ENCODE assay signal across 8 cellular contexts in genomic region chr20:53643031-53643832, GRCh38. TPM values are rescaled to one million over a fixed set of nuclear protein-coding genes. Genes with fewer than 3 reads are reported as not detected.
DNase-seq lines count a peak whose midpoint lies in the region; ATAC-seq and FAIRE-seq lines count a peak whose summit lies in the region.

No MANE protein-coding gene starts in this region.

- H3K4me3 Mint-ChIP-seq in T-cell: peak overlapping the region; percentile 72 to 83 (median 81)

- H3K9me3 Mint-ChIP-seq in T-cell: no peaks in the 10 kb centered on the region

- DNase-seq in ACHN: peak; percentile 69
- DNase-seq in GM19239 (ENCODE audit: insufficient read length, low spot score): peak; percentile 71
- DNase-seq in T-cell: peak; percentile 35 to 74 (median 62)
- DNase-seq in amniotic epithelial cell (ENCODE audit: low read depth): peak; percentile 84
- DNase-seq in kidney glomerular epithelial cell (lab: John Stamatoyannopoulos, UW): peak; percentile 86
- peak; percentile 51 to 60 for DNase-seq in stimulated activated CD4-positive, alpha-beta T cell treated with anti-CD3 and anti-CD28 coated beads, Interleukin-4, amount 100 ng/mL, for 4 hours
- no peak for DNase-seq in DMS 273 (lab: John Stamatoyannopoulos, UW; ENCODE audit: unreplicated experiment)

- in situ Hi-C loops in ACHN (cut with HindIII; ENCODE audit: low pct_ligation_motif_present, low pct_unique_long_range_greater_than_20kb, low sequenced_read_pairs): no loop called here

- peak; percentile 90 for FAIRE-seq in GM19239 (lab: Jason Lieb, UNC)

- ATAC-seq in HG03439 (IDR thresholded peaks at IDR 0.05; ENCODE audit: unreplicated experiment) (peak; percentile 93), T-cell (replicated peaks in 1 of 4) (peak; percentile 97 to 99 (median 98))

- POLR2A ChIA-PET in T-cell (lab: Charles Lee): interaction anchor here (0.5 to 1.8 kb wide), 11 partner anchors 9 to 1497 kb away, joined by 3 to 10 read pairs (median 6); no protein-coding TSS in a partner anchor

- H3K36me3 Mint-ChIP-seq in T-cell: no peaks in the 10 kb centered on the region

- peaks cover 49 to 60% (median 49%) of the 10 kb centered on the region in 3 donors for H3K4me1 Mint-ChIP-seq in T-cell

- no peaks in the 10 kb centered on the region for H3K27me3 Mint-ChIP-seq in T-cell

- H3K27ac Mint-ChIP-seq in T-cell: peak overlapping the region; percentile 97 to 99

- CTCF ChIA-PET in T-cell (lab: Charles Lee): interaction anchor here (0.6 to 1.6 kb wide), 11 partner anchors 8 to 301 kb away, joined by 3 to 5 read pairs (median 4); no protein-coding TSS in a partner anchor

RNA-seq across cellular contexts. Expression of gene ZNF217, which starts 49.6 kb away (rescaled TPM):
- 10 to 100 TPM; 57.6 to 92.4 (median 87.5) TPM for total RNA-seq in T-cell
